In genomic region chr16:75559564-75560372, GRCh38 we compare ENCODE assay signal across 13 cellular contexts. TPM values are rescaled to one million over a fixed set of nuclear protein-coding genes. Genes with fewer than 3 reads are reported as not detected.
DNase-seq lines count a peak whose midpoint lies in the region; ATAC-seq and TF ChIP-seq lines count a peak whose summit lies in the region.
"Had no signal": no experiment of that assay in that cellular context is flagged by ENCODE, and none has a peak within 500 bp of the region (broad histone marks: within the 10 kb centered on the region; RNA-seq: fewer than 3 reads in every experiment).

No MANE protein-coding gene starts in this region.

- peaks cover 8% of the 10 kb centered on the region for H3K4me1 ChIP-seq in A673 (ENCODE audit: insufficient read depth, low read length, poor library complexity, severe bottlenecking)

- H3K9me3 ChIP-seq in A673 (ENCODE audit: low read depth, low read length, poor library complexity, severe bottlenecking): no peaks in the 10 kb centered on the region
- H3K9me3 ChIP-seq: BLaER1 had no signal

- TF ChIP-seq CTCF in A673 (conservative IDR thresholded peaks at IDR 0.05; ENCODE audit: low read depth, low read length) (no peak), brain microvascular endothelial cell (IDR thresholded peaks at IDR 0.05; ENCODE audit: low read depth, low read length, missing control alignments) (no peak), kidney epithelial cell (IDR thresholded peaks at IDR 0.05; ENCODE audit: insufficient read depth, low read length, poor library complexity, severe bottlenecking) (no peak)

- in situ Hi-C loops in brain microvascular endothelial cell (cut with HindIII; ENCODE audit: low pct_ligation_motif_present, low sequenced_read_pairs): no loop called here

- intact Hi-C loops in A673 (cut with micrococcal nuclease; ENCODE audit: unreplicated experiment): no loop called here

- DNase-seq in A673 (ENCODE audit: low spot score) (peak; percentile 16), HT1080 (ENCODE audit: low read depth) (peak; percentile 40), brain microvascular endothelial cell (peak; percentile 72), kidney epithelial cell (ENCODE audit: low read depth) (peak; percentile 7), left lobe of liver (ENCODE audit: low spot score) (no peak)
- DNase-seq: activated CD4-positive, alpha-beta T cell treated with anti-CD3 and anti-CD28 coated beads, Interleukin-2, amount 50 U/mL, for 4 hours; activated naive CD8-positive, alpha-beta T cell treated with anti-CD3 and anti-CD28 coated beads, Interleukin-2, amount 10 ng/mL, durations not matched to agents 7 days and 5 days; NCI-H510A treated with DMSO at 0.1 percent for 48 hours had no signal

- no TSS peak for BruUV-seq in A673 (replicated peaks; lab: Mats Ljungman, UMichigan)

- H3K4me3 ChIP-seq in A673 (ENCODE audit: low read depth, low read length, poor library complexity, severe bottlenecking) (no peak overlapping the region), brain microvascular endothelial cell (ENCODE audit: low read depth, low read length) (no peak overlapping the region), kidney epithelial cell (ENCODE audit: low read depth, low read length) (no peak overlapping the region)
- H3K4me3 ChIP-seq: BLaER1 had no signal

- no peak for ATAC-seq in HG03432 (IDR thresholded peaks at IDR 0.05; ENCODE audit: unreplicated experiment)
- no peak for ATAC-seq in HG03469 (IDR thresholded peaks at IDR 0.05; ENCODE audit: unreplicated experiment)
- ATAC-seq in left lobe of liver: no peak
- ATAC-seq in HG03342 (IDR thresholded peaks at IDR 0.05; ENCODE audit: unreplicated experiment): no peak
- ATAC-seq: stimulated activated effector memory CD8-positive, alpha-beta T cell treated with anti-CD3 and anti-CD28 coated beads, Interleukin-12 subunit alpha, Interleukin-12 subunit beta, amount 100 ng/mL, for 72 hours had no signal

- H3K27me3 ChIP-seq in A673 (replicated peaks; ENCODE audit: insufficient read depth, low read depth, low read length, poor library complexity): no peaks in the 10 kb centered on the region
- no peaks in the 10 kb centered on the region for H3K27me3 ChIP-seq in brain microvascular endothelial cell (replicated peaks)
- H3K27me3 ChIP-seq in kidney epithelial cell (ENCODE audit: control insufficient read depth, insufficient read depth, low read length): no peaks in the 10 kb centered on the region

- CTCF ChIA-PET in A673 (lab: Charles Lee): no interaction called here

- POLR2A ChIA-PET in A673 (lab: Charles Lee; ENCODE audit: low non-redundant PET): no interaction called here

- H3K27ac ChIP-seq in A673 (ENCODE audit: low read depth, low read length, poor library complexity, severe bottlenecking) (no peak overlapping the region), brain microvascular endothelial cell (no peak overlapping the region)
- H3K27ac ChIP-seq: BLaER1 had no signal

- H3K36me3 ChIP-seq in A673 (ENCODE audit: insufficient read depth, low read length, poor library complexity, severe bottlenecking) (no peaks in the 10 kb centered on the region), brain microvascular endothelial cell (replicated peaks) (no peaks in the 10 kb centered on the region), kidney epithelial cell (ENCODE audit: control insufficient read depth, insufficient read depth, low read length) (no peaks in the 10 kb centered on the region)
- H3K36me3 ChIP-seq: BLaER1 had no signal

RNA-seq across cellular contexts. Expression of gene TMEM231, which starts 3.7 kb away (rescaled TPM):
- total RNA-seq in A673 (2021) (17.3 and 19.4 TPM in 2 replicates), kidney epithelial cell (14.9 and 16.0 TPM in 2 replicates), left lobe of liver (1.5 TPM)
- total RNA-seq in HT1080 (2014; rRNA removed; shearing (Covaris generic)): 9.3 and 10.7 TPM in 2 replicates
- 12.4 and 17.4 TPM in 2 replicates for polyA plus RNA-seq in HT1080 (2015; cell fraction: cytosol; rRNA removed)
- 19.5 and 23.8 TPM in 2 replicates for polyA plus RNA-seq in HT1080 (2015; cell fraction: nucleus; rRNA removed)

RNA-seq across cellular contexts. Expression of gene GABARAPL2, which starts 6.4 kb away (rescaled TPM):
- total RNA-seq in A673 (2021) (88.8 and 95.4 TPM in 2 replicates), kidney epithelial cell (67.9 and 75.6 TPM in 2 replicates), left lobe of liver (40.2 TPM)
- 59.0 and 131 TPM in 2 replicates for total RNA-seq in HT1080 (2014; rRNA removed; shearing (Covaris generic))
- 144 and 186 TPM in 2 replicates for polyA plus RNA-seq in HT1080 (2015; cell fraction: cytosol; rRNA removed)
- 71.4 and 76.0 TPM in 2 replicates for polyA plus RNA-seq in HT1080 (2015; cell fraction: nucleus; rRNA removed)

RNA-seq across cellular contexts. Expression of gene CHST5, which starts 23.9 kb away (rescaled TPM):
- total RNA-seq in A673 (2021): 0.33 and 0.54 TPM in 2 replicates
- total RNA-seq in HT1080 (2014; rRNA removed; shearing (Covaris generic)): not detected in 2 replicates
- not detected in 2 replicates for polyA plus RNA-seq in HT1080 (2015; cell fraction: cytosol; rRNA removed)
- polyA plus RNA-seq in HT1080 (2015; cell fraction: nucleus; rRNA removed): not detected in 2 replicates
- total RNA-seq in kidney epithelial cell: 0.07 TPM in 1 of 2 replicates, not detected in the other
- not detected for total RNA-seq in left lobe of liver
- total RNA-seq: activated naive CD8-positive, alpha-beta T cell treated with anti-CD3 and anti-CD28 coated beads, Interleukin-2, amount 10 ng/mL, durations not matched to agents 7 days and 5 days had no signal
